In genomic region chr20:52032304-52032683, GRCh38 we compare ENCODE assay signal across 8 cellular contexts.
DNase-seq lines count a peak whose midpoint lies in the region; ATAC-seq and TF ChIP-seq lines count a peak whose summit lies in the region.
"Not testable (repeated sequence)": the region's sequence is repeated elsewhere in the genome, so short reads cannot be mapped to it uniquely, and the experiment has no call there.

No MANE protein-coding gene starts in this region.

- TF ChIP-seq CTCF in AG04450 (IDR thresholded peaks at IDR 0.05; ENCODE audit: low read depth, low read length); HFFc6 (IDR thresholded peaks at IDR 0.05); osteoblast (IDR thresholded peaks at IDR 0.05; ENCODE audit: extremely low read depth, low read depth, low read length); type B pancreatic cell (conservative IDR thresholded peaks at IDR 0.05): not testable (repeated sequence)

- 0 out of 2 replicates have a peak overlapping the region, but pooled peaks have one; percentile 4 for H3K4me3 ChIP-seq in AG04450 (ENCODE audit: low read depth, low read length)
- H3K4me3 ChIP-seq in mesodermal cell (ENCODE audit: extremely low read depth, insufficient read depth, low read length, poor library complexity, severe bottlenecking); osteoblast (ENCODE audit: insufficient read depth, low read length): not testable (repeated sequence)

- not testable (repeated sequence) for H3K9me3 Mint-ChIP-seq in HFFc6; activated T-helper 17 cell treated with anti-CD3 and anti-CD28 coated beads, Interleukin-2, amount 50 U/mL, for 72 hours; effector memory CD8-positive, alpha-beta T cell; type B pancreatic cell

- H3K79me2 ChIP-seq in osteoblast (ENCODE audit: insufficient read depth, low read length), result not testable (repeated sequence)

- H3K27me3 Mint-ChIP-seq in HFFc6 (ENCODE audit: insufficient read depth); T-helper 17 cell; activated T-helper 17 cell treated with anti-CD3 and anti-CD28 coated beads, Interleukin-2, amount 50 U/mL, for 72 hours; effector memory CD8-positive, alpha-beta T cell; type B pancreatic cell: not testable (repeated sequence)

- not testable (repeated sequence) for DNase-seq in AG04450 (ENCODE audit: low read depth, low spot score); HFFc6; T-helper 17 cell; effector memory CD8-positive, alpha-beta T cell; osteoblast (ENCODE audit: insufficient read length, low spot score, missing footprints); type B pancreatic cell (ENCODE audit: extremely low spot score, unreplicated experiment)

- H4K20me1 ChIP-seq in osteoblast (ENCODE audit: insufficient read depth, low read length), result not testable (repeated sequence)

- peaks cover 21% of the 10 kb centered on the region for H3K4me1 ChIP-seq in mesodermal cell (ENCODE audit: control insufficient read depth, insufficient read depth, low read length, poor library complexity, severe bottlenecking)
- H3K4me1 ChIP-seq in osteoblast (ENCODE audit: insufficient read depth, low read length), result peaks cover 17% of the 10 kb centered on the region

- not testable (repeated sequence) for H3K36me3 ChIP-seq in mesodermal cell (ENCODE audit: control insufficient read depth, insufficient read depth, low read length); osteoblast (ENCODE audit: insufficient read depth, low read length)

- not testable (repeated sequence) for H3K27me3 ChIP-seq in AG04450 (ENCODE audit: control insufficient read depth, insufficient read depth, low read length); osteoblast (ENCODE audit: insufficient read depth, low read length)

- peak overlapping the region; percentile 77 for H3K4me3 Mint-ChIP-seq in HFFc6
- not testable (repeated sequence) for H3K4me3 Mint-ChIP-seq in T-helper 17 cell, type B pancreatic cell
- peak overlapping the region; percentile 34 for H3K4me3 Mint-ChIP-seq in activated T-helper 17 cell treated with anti-CD3 and anti-CD28 coated beads, Interleukin-2, amount 50 U/mL, for 72 hours
- peak overlapping the region; percentile 33 to 67 for H3K4me3 Mint-ChIP-seq in effector memory CD8-positive, alpha-beta T cell

- POLR2A ChIA-PET in AG04450 (lab: Yijun Ruan, JAX), result interaction anchor here (0.6 to 1.7 kb wide), 5 partner anchors 10 to 330 kb away, joined by 3 to 6 read pairs (median 5); no protein-coding TSS in a partner anchor

- not testable (repeated sequence) for ATAC-seq in T-helper 17 cell; activated T-helper 17 cell treated with anti-CD3 and anti-CD28 coated beads, Interleukin-2, amount 50 U/mL, for 72 hours (replicated peaks); effector memory CD8-positive, alpha-beta T cell (replicated peaks)

- peak overlapping the region; percentile 73 for H3K4me2 ChIP-seq in osteoblast (ENCODE audit: insufficient read depth, low read length)

- peak overlapping the region; percentile 74 for H2AFZ ChIP-seq in osteoblast (ENCODE audit: low read length)

- H3K4me1 Mint-ChIP-seq in HFFc6 (ENCODE audit: low read depth) (peaks cover 31% of the 10 kb centered on the region), T-helper 17 cell (peaks cover 14% of the 10 kb centered on the region), type B pancreatic cell (ENCODE audit: unreplicated experiment) (peaks cover 20% of the 10 kb centered on the region)
- H3K4me1 Mint-ChIP-seq in activated T-helper 17 cell treated with anti-CD3 and anti-CD28 coated beads, Interleukin-2, amount 50 U/mL, for 72 hours, result not testable (repeated sequence)
- H3K4me1 Mint-ChIP-seq in effector memory CD8-positive, alpha-beta T cell (ENCODE audit: low read depth in 2 of 2), result peaks cover 19 to 26% of the 10 kb centered on the region in 2 donors

- 93 to 96% methylated on average over 5 to 7 of the region's 7 CpGs for WGBS in mesodermal cell (ENCODE audit: insufficient coverage in 2 of 2), 2 experiments

- not testable (repeated sequence) for H3K36me3 Mint-ChIP-seq in HFFc6 (ENCODE audit: low read depth); T-helper 17 cell (ENCODE audit: low read depth); activated T-helper 17 cell treated with anti-CD3 and anti-CD28 coated beads, Interleukin-2, amount 50 U/mL, for 72 hours (ENCODE audit: low read depth); effector memory CD8-positive, alpha-beta T cell (ENCODE audit: insufficient read depth); type B pancreatic cell

- H3K27ac ChIP-seq in AG04450 (ENCODE audit: low read depth, low read length) (peak overlapping the region; percentile 95), mesodermal cell (ENCODE audit: low read depth, low read length, severe bottlenecking) (peak overlapping the region; percentile 93), osteoblast (ENCODE audit: low read depth, low read length) (peak overlapping the region; percentile 89)

- H3K9me3 ChIP-seq in AG04450 (ENCODE audit: control insufficient read depth, insufficient read depth, low read length); T-helper 17 cell (ENCODE audit: control insufficient read depth, low read length, poor library complexity, severe bottlenecking); mesodermal cell (ENCODE audit: control insufficient read depth, low read length); osteoblast (ENCODE audit: low read depth, low read length): not testable (repeated sequence)

- CTCF ChIA-PET in AG04450 (lab: Charles Lee), result interaction anchor here (1.9 kb wide), 1 partner anchor 232 kb away, joined by 7 read pairs; no protein-coding TSS in a partner anchor

- H3K27ac Mint-ChIP-seq in HFFc6 (peak overlapping the region; percentile 91), T-helper 17 cell (peak overlapping the region; percentile 86), type B pancreatic cell (peak overlapping the region; percentile 47)
- H3K27ac Mint-ChIP-seq in activated T-helper 17 cell treated with anti-CD3 and anti-CD28 coated beads, Interleukin-2, amount 50 U/mL, for 72 hours, result peak overlapping the region; percentile 21
- peak overlapping the region; percentile 85 to 95 for H3K27ac Mint-ChIP-seq in effector memory CD8-positive, alpha-beta T cell

Comparison
In these comparisons a context has a peak if more than half of its experiments do, and no peak if none do; other contexts are left out.
1. H3K27ac Mint-ChIP-seq: peak in every context shown above with its lines; median percentile 91 in HFFc6; 90 in effector memory CD8-positive, alpha-beta T cell; 86 in T-helper 17 cell; 47 in type B pancreatic cell; 21 in activated T-helper 17 cell treated with anti-CD3 and anti-CD28 coated beads, Interleukin-2, amount 50 U/mL, for 72 hours.